ENCODE assay signal across 24 cellular contexts in genomic region chr1:165484532-165484931, GRCh38. TPM values are rescaled to one million over a fixed set of nuclear protein-coding genes. Genes with fewer than 3 reads are reported as not detected.
DNase-seq lines count a peak whose midpoint lies in the region; ATAC-seq and TF ChIP-seq lines count a peak whose summit lies in the region.
"Had no signal": no experiment of that assay in that cellular context is flagged by ENCODE, and none has a peak within 500 bp of the region (broad histone marks: within the 10 kb centered on the region; RNA-seq: fewer than 3 reads in every experiment).

No MANE protein-coding gene starts in this region.

- intact Hi-C loops in cardiac septum (cut with DNase I) = no loop called here

- H3K9me3 ChIP-seq in cardiac muscle cell (ENCODE audit: low read depth) = no peaks in the 10 kb centered on the region
- no peaks in the 10 kb centered on the region for H3K9me3 ChIP-seq in skeletal muscle tissue (ENCODE audit: control insufficient read depth in 3 of 3, low read length in 3 of 3)
- H3K9me3 ChIP-seq: BE2C had no signal

- peak in 1 of 2 donors; percentile 29 for DNase-seq in cardiac muscle cell (ENCODE audit: low read depth in 1 of 2, low spot score in 1 of 2)
- no peak for DNase-seq in cardiac septum (ENCODE audit: low spot score)
- peak; percentile 9 for DNase-seq in NCI-H69 (lab: John Stamatoyannopoulos, UW)
- peak; percentile 67 for DNase-seq in left kidney (ENCODE audit: low read depth, low spot score)
- DNase-seq: ACHN; BE2C; C1 segment of cervical spinal cord; CD4-positive, CD25-positive, alpha-beta regulatory T cell; CD8-positive, alpha-beta memory T cell; COR-L47; DMS 273 treated with DMSO at 0.1 percent for 48 hours; DMS53; DND-41; EL; GM23248; HCEC 1CT; HFFc6; IMR-90 had no signal

- H3K4me3 ChIP-seq in cardiac muscle cell = no peak overlapping the region
- no peak overlapping the region for H3K4me3 ChIP-seq in skeletal muscle tissue (ENCODE audit: low read length in 3 of 3)
- H3K4me3 ChIP-seq: GM12878, GM23248 had no signal

- H3K4me1 ChIP-seq in cardiac muscle cell (ENCODE audit: low read depth) (peaks cover 44% of the 10 kb centered on the region), skeletal muscle tissue (ENCODE audit: control insufficient read depth in 3 of 3, insufficient read depth in 3 of 3, low read length in 3 of 3) (peaks cover 2 to 10% (median 10%) of the 10 kb centered on the region in 3 donors)
- H3K4me1 ChIP-seq: BE2C had no signal

- H3K27ac ChIP-seq in cardiac muscle cell = peak overlapping the region; percentile 83
- peak overlapping the region; percentile 1 for H3K27ac ChIP-seq in skeletal muscle tissue (ENCODE audit: low read depth, low read length)
- H3K27ac ChIP-seq: GM23248 had no signal

- H3K36me3 ChIP-seq in cardiac muscle cell (no peaks in the 10 kb centered on the region), skeletal muscle tissue (ENCODE audit: control insufficient read depth in 3 of 3, insufficient read depth in 3 of 3, low read length in 3 of 3) (no peaks in the 10 kb centered on the region)
- H3K36me3 ChIP-seq: BE2C had no signal

- H3K27me3 ChIP-seq in cardiac muscle cell = no peaks in the 10 kb centered on the region
- H3K27me3 ChIP-seq in skeletal muscle tissue (ENCODE audit: control insufficient read depth in 3 of 3, insufficient read depth in 3 of 3, low read length in 3 of 3) = no peaks in the 10 kb centered on the region
- H3K27me3 ChIP-seq: BE2C had no signal

- H3K9ac ChIP-seq in skeletal muscle tissue (ENCODE audit: low read depth in 1 of 3, low read length in 3 of 3) = no peak overlapping the region
- H3K9ac ChIP-seq: GM23248 had no signal

- ATAC-seq in HG03039 (IDR thresholded peaks at IDR 0.05; ENCODE audit: unreplicated experiment) (no peak), GM21717 (IDR thresholded peaks at IDR 0.05; ENCODE audit: unreplicated experiment) (no peak)
- ATAC-seq: GM12878 had no signal

- no peak for TF ChIP-seq CTCF in cardiac muscle cell (IDR thresholded peaks at IDR 0.05; ENCODE audit: low read depth, low read length)

RNA-seq across cellular contexts. Expression of gene RXRG, which starts 39.6 kb away (rescaled TPM):
- total RNA-seq in cardiac muscle cell (247 and 285 TPM in 2 replicates), cardiac septum (5.1 TPM), skeletal muscle tissue (39.1 TPM)
- polyA plus RNA-seq in cardiac muscle cell = 296 and 429 TPM in 2 replicates
- total RNA-seq: CD4-positive, CD25-positive, alpha-beta regulatory T cell; CD8-positive, alpha-beta memory T cell; G401; GM12878; GM23248; H4; HFFc6; IMR-90 had no signal
- polyA plus RNA-seq: CD8-positive, alpha-beta memory T cell; GM23248; IMR-90 had no signal

RNA-seq across cellular contexts. Expression of gene LRRC52, which starts 59.3 kb away (rescaled TPM):
- total RNA-seq in cardiac muscle cell (0.77 TPM in 1 of 2 replicates, not detected in the other), cardiac septum (not detected), skeletal muscle tissue (0.52 TPM)
- polyA plus RNA-seq in cardiac muscle cell = 0.20 TPM in 1 of 2 replicates, not detected in the other
- total RNA-seq: CD4-positive, CD25-positive, alpha-beta regulatory T cell; CD8-positive, alpha-beta memory T cell; G401; GM12878; GM23248; H4; HFFc6; IMR-90 had no signal
- polyA plus RNA-seq: CD4-positive, CD25-positive, alpha-beta regulatory T cell; CD8-positive, alpha-beta memory T cell; GM12878; GM23248; IMR-90 had no signal
